Comparison of ENCODE assay signal across 1 cellular context in genomic region chr12:30927210-30927576, GRCh38.
TF ChIP-seq lines count a peak whose summit lies in the region.

No MANE protein-coding gene starts in this region.

TF ChIP-seq in neural cell, 6 proteins besides CTCF, POLR2A, EP300 and RAD21 (continued from another document):
- TF ChIP-seq REST (IDR thresholded peaks at IDR 0.05; ENCODE audit: borderline replicate concordance) (no peak), EZH2 (IDR thresholded peaks at IDR 0.05; ENCODE audit: borderline replicate concordance, insufficient read depth, low read length, poor library complexity, severe bottlenecking) (no peak)
